8 cellular contexts compared by ENCODE assay signal in genomic region chr18:2641638-2642037, GRCh38. TPM values are rescaled to one million over a fixed set of nuclear protein-coding genes. Genes with fewer than 3 reads are reported as not detected.
DNase-seq lines count a peak whose midpoint lies in the region; ATAC-seq and TF ChIP-seq lines count a peak whose summit lies in the region.

No MANE protein-coding gene starts in this region.

- intact Hi-C loops in CD14-positive monocyte (cut with micrococcal nuclease): loop anchor here in 1 of 2 donors (5.0 to 10.0 kb wide), 2 partner anchors 606 to 953 kb away; partner anchors contain the start of gene MYL12A
- intact Hi-C loops in posterior vena cava (cut with DNase I): no loop called here

- H2AK5ac ChIP-seq in mesenchymal stem cell (ENCODE audit: low read length, severe bottlenecking): no peak overlapping the region

- no peaks in the 10 kb centered on the region for H3K79me2 ChIP-seq in SU-DHL-6 (ENCODE audit: insufficient read depth, low read length)

- no peaks in the 10 kb centered on the region for H3K79me1 ChIP-seq in mesenchymal stem cell (replicated peaks; ENCODE audit: low read length, poor library complexity, severe bottlenecking)

- H4K91ac ChIP-seq in mesenchymal stem cell (ENCODE audit: low read length): no peak overlapping the region

- no peak overlapping the region for H2BK120ac ChIP-seq in mesenchymal stem cell (ENCODE audit: low read depth, low read length)

- H2AFZ ChIP-seq in SU-DHL-6 (ENCODE audit: low read depth, low read length, severe bottlenecking) (no peak overlapping the region), mesenchymal stem cell (ENCODE audit: low read depth, low read length) (no peak overlapping the region)

- H3K27me3 ChIP-seq in SU-DHL-6 (ENCODE audit: low read length) (no peaks in the 10 kb centered on the region), mesenchymal stem cell (ENCODE audit: control insufficient read depth in 1 of 2, insufficient read depth in 1 of 2, low read length in 2 of 2) (no peaks in the 10 kb centered on the region)

- H3K4me1 ChIP-seq in mesenchymal stem cell (ENCODE audit: control insufficient read depth, insufficient read depth, low read depth, low read length): peaks cover 1% of the 10 kb centered on the region

- H3K9ac ChIP-seq in SU-DHL-6 (ENCODE audit: low read length): no peak overlapping the region
- H3K9ac ChIP-seq in mesenchymal stem cell (ENCODE audit: low read length): peak overlapping the region; percentile 72

- no peak overlapping the region for H3K4ac ChIP-seq in mesenchymal stem cell (ENCODE audit: low read depth in 1 of 2, low read length in 2 of 2)

- H2BK15ac ChIP-seq in mesenchymal stem cell (ENCODE audit: low read depth, poor library complexity, severe bottlenecking): no peak overlapping the region

- H3K27me3 Mint-ChIP-seq in CD14-positive monocyte (ENCODE audit: low read depth in 3 of 3): no peaks in the 10 kb centered on the region

- H4K8ac ChIP-seq in mesenchymal stem cell (ENCODE audit: low read length): no peak overlapping the region

- H3K4me3 Mint-ChIP-seq in CD14-positive monocyte: peak overlapping the region in 1 of 2 donors; percentile 71

- TF ChIP-seq CTCF in CD14-positive monocyte (IDR thresholded peaks at IDR 0.05) (no peak), SU-DHL-6 (IDR thresholded peaks at IDR 0.05; ENCODE audit: insufficient read depth, low read length, poor library complexity, severe bottlenecking) (no peak)

- H3K36me3 Mint-ChIP-seq in CD14-positive monocyte: no peaks in the 10 kb centered on the region

- H2BK12ac ChIP-seq in mesenchymal stem cell (ENCODE audit: low read length in 2 of 2): no peak overlapping the region

- no peak overlapping the region for H3K23ac ChIP-seq in mesenchymal stem cell (ENCODE audit: low read length in 2 of 2)

- peak overlapping the region; percentile 50 for H3K4me2 ChIP-seq in SU-DHL-6 (ENCODE audit: low read depth, low read length, poor library complexity, severe bottlenecking)
- no peak overlapping the region for H3K4me2 ChIP-seq in mesenchymal stem cell (ENCODE audit: low read length, poor library complexity, severe bottlenecking)

- H3K14ac ChIP-seq in mesenchymal stem cell (ENCODE audit: low read length in 2 of 2): no peak overlapping the region

- H3K36me3 ChIP-seq in SU-DHL-6 (ENCODE audit: low read length): no peaks in the 10 kb centered on the region
- H3K36me3 ChIP-seq in mesenchymal stem cell (ENCODE audit: control insufficient read depth in 1 of 2, insufficient read depth in 2 of 2, low read depth in 1 of 2, low read length in 2 of 2): no peaks in the 10 kb centered on the region

- H3K27ac ChIP-seq in SU-DHL-6 (ENCODE audit: low read depth, low read length) (peak overlapping the region; percentile 47), mesenchymal stem cell (ENCODE audit: low read length, poor library complexity, severe bottlenecking) (no peak overlapping the region)

- peak overlapping the region in 6 of 7 donors; percentile 81 to 94 (median 91) for H3K27ac Mint-ChIP-seq in CD14-positive monocyte

- H3K4me3 ChIP-seq in SU-DHL-6 (ENCODE audit: insufficient read depth, low read length, poor library complexity, severe bottlenecking): no peak overlapping the region
- peak overlapping the region in 1 of 2 experiments; percentile 61 for H3K4me3 ChIP-seq in mesenchymal stem cell (ENCODE audit: insufficient read depth in 1 of 2, low read depth in 1 of 2, low read length in 2 of 2)

- no peaks in the 10 kb centered on the region for H4K20me1 ChIP-seq in SU-DHL-6 (ENCODE audit: low read depth, low read length)

- H3K9me3 Mint-ChIP-seq in CD14-positive monocyte: no peaks in the 10 kb centered on the region

- H3K9me2 ChIP-seq in SU-DHL-6 (replicated peaks; ENCODE audit: insufficient read depth, low read length): no peaks in the 10 kb centered on the region

- no peak overlapping the region for H2BK5ac ChIP-seq in mesenchymal stem cell (ENCODE audit: low read depth, low read length, poor library complexity, severe bottlenecking)

- peaks cover 16% of the 10 kb centered on the region for H3F3A ChIP-seq in SU-DHL-6 (ENCODE audit: insufficient read depth)

- peaks cover 47% of the 10 kb centered on the region for H3K4me1 Mint-ChIP-seq in CD14-positive monocyte

- H3K18ac ChIP-seq in mesenchymal stem cell (ENCODE audit: low read depth in 1 of 2, low read length in 2 of 2): no peak overlapping the region

- H3K9me3 ChIP-seq in SU-DHL-6 (ENCODE audit: insufficient read depth, low read length) (no peaks in the 10 kb centered on the region), mesenchymal stem cell (ENCODE audit: control insufficient read depth, low read length) (no peaks in the 10 kb centered on the region)

- WGBS in mesenchymal stem cell: 77% methylated on average over 2 of the region's 2 CpGs

- DNase-seq in CD14-positive monocyte (ENCODE audit: low spot score) (no peak), mesenchymal stem cell (peak; percentile 32), posterior vena cava (ENCODE audit: low spot score) (no peak)
- DNase-seq in stimulated activated CD8-positive, alpha-beta memory T cell treated with anti-CD3 and anti-CD28 coated beads, Interleukin-4, amount 100 ng/mL, for 48 hours: no peak
- DNase-seq in stimulated activated CD4-positive, alpha-beta T cell treated with anti-CD3 and anti-CD28 coated beads, Interleukin-15, amount 100 ng/mL, for 24 hours: no peak

- ATAC-seq in GM19025 (IDR thresholded peaks at IDR 0.05; ENCODE audit: low read depth, unreplicated experiment) (peak; percentile 62), HG03097 (IDR thresholded peaks at IDR 0.05; ENCODE audit: low FRiP score, unreplicated experiment) (peak; percentile 64)

RNA-seq across cellular contexts. Expression of gene SMCHD1, which starts 13.9 kb away (rescaled TPM):
- polyA plus RNA-seq in CD14-positive monocyte: 10 to 100 TPM; 12.7 to 16.8 TPM
- 17.1 TPM for polyA plus RNA-seq in mesenchymal stem cell (2013, experiment 1 of 2)
- polyA plus RNA-seq in mesenchymal stem cell (2013, experiment 2 of 2): 17.8 TPM
- 10 to 100 TPM; 50.8 to 54.2 TPM for total RNA-seq in posterior vena cava
